Comparison of ENCODE assay signal across 11 cellular contexts in genomic region chr2:96156011-96156820, GRCh38. TPM values are rescaled to one million over a fixed set of nuclear protein-coding genes. Genes with fewer than 3 reads are reported as not detected.
DNase-seq lines count a peak whose midpoint lies in the region; ATAC-seq and TF ChIP-seq lines count a peak whose summit lies in the region.
"Had no signal": no experiment of that assay in that cellular context is flagged by ENCODE, and none has a peak within 500 bp of the region (broad histone marks: within the 10 kb centered on the region; RNA-seq: fewer than 3 reads in every experiment).

No MANE protein-coding gene starts in this region.

- peaks cover 68% of the 10 kb centered on the region for H3K4me1 Mint-ChIP-seq in activated B cell treated with CpG ODN at 0.5 μM for 24 hours
- peaks cover 96% of the 10 kb centered on the region for H3K4me1 Mint-ChIP-seq in stimulated activated naive CD8-positive, alpha-beta T cell treated with anti-CD3 and anti-CD28 coated beads, Interleukin-15, amount 100 ng/mL, for 72 hours

- no peaks in the 10 kb centered on the region for H3K9me3 Mint-ChIP-seq in activated B cell treated with CpG ODN at 0.5 μM for 24 hours
- peaks cover 7 to 9% of the 10 kb centered on the region in 2 donors for H3K9me3 Mint-ChIP-seq in stimulated activated naive CD8-positive, alpha-beta T cell treated with anti-CD3 and anti-CD28 coated beads, Interleukin-15, amount 100 ng/mL, for 72 hours

- intact Hi-C loops in activated B cell treated with CpG ODN at 0.5 μM for 24 hours (cut with micrococcal nuclease) (no loop called here), colonic mucosa (cut with DNase I) (no loop called here)

- H3K9ac ChIP-seq in colonic mucosa (ENCODE audit: low read depth in 2 of 2, low read length in 2 of 2), result no peak overlapping the region

- no peaks in the 10 kb centered on the region for H3K27me3 ChIP-seq in colonic mucosa

- H3K4me1 ChIP-seq in colonic mucosa, result no peaks in the 10 kb centered on the region

- CTCF ChIA-PET in activated B cell treated with CpG ODN at 0.5 μM for 24 hours (lab: Charles Lee), result interaction anchor here (0.7 to 3.9 kb wide), 6 partner anchors 10 to 44 kb away, joined by 3 to 21 read pairs (median 8); partner anchors contain the start of genes ASTL and DUSP2

- DNase-seq in stimulated activated CD4-positive, alpha-beta T cell treated with anti-CD3 and anti-CD28 coated beads, Interleukin-1b, Interleukin-23, amount 100 ng/mL, for 48 hours, result peak; percentile 74
- no peak for DNase-seq in stimulated activated CD4-positive, alpha-beta T cell treated with anti-CD3 and anti-CD28 coated beads, Interleukin-2, amount 100 ng/mL, for 48 hours
- DNase-seq in activated B cell treated with CpG ODN at 0.5 μM for 24 hours, result no peak
- DNase-seq in ecto neural progenitor cell (ENCODE audit: low spot score), result peak; percentile 31
- peak; percentile 72 to 86 for DNase-seq in stimulated activated naive CD8-positive, alpha-beta T cell treated with anti-CD3 and anti-CD28 coated beads, Interleukin-15, amount 100 ng/mL, for 72 hours
- no peak for DNase-seq in hypothalamus (lab: John Stamatoyannopoulos, UW)
- DNase-seq in colonic mucosa, result no peak
- DNase-seq in NCI-H2196 treated with DMSO at 0.1 percent for 48 hours (lab: John Stamatoyannopoulos, UW; ENCODE audit: unreplicated experiment), result no peak
- DNase-seq: PC-3 had no signal

- no peak overlapping the region for H3K4me3 ChIP-seq in colonic mucosa

- H3K36me3 ChIP-seq in colonic mucosa, result no peaks in the 10 kb centered on the region

- ATAC-seq in activated B cell treated with CpG ODN at 0.5 μM for 24 hours (ENCODE audit: low read depth), result no peak
- peak; percentile 72 for ATAC-seq in stimulated activated naive CD8-positive, alpha-beta T cell treated with anti-CD3 and anti-CD28 coated beads, Interleukin-15, amount 100 ng/mL, for 72 hours
- ATAC-seq: PC-3 had no signal

- peak overlapping the region; percentile 69 for H3K4me3 Mint-ChIP-seq in activated B cell treated with CpG ODN at 0.5 μM for 24 hours
- peak overlapping the region; percentile 68 to 76 for H3K4me3 Mint-ChIP-seq in stimulated activated naive CD8-positive, alpha-beta T cell treated with anti-CD3 and anti-CD28 coated beads, Interleukin-15, amount 100 ng/mL, for 72 hours

- TF ChIP-seq CTCF in activated B cell treated with CpG ODN at 0.5 μM for 24 hours (IDR thresholded peaks at IDR 0.05) (no peak), colonic mucosa (IDR thresholded peaks at IDR 0.05) (no peak)

- no peak overlapping the region for H3K27ac ChIP-seq in colonic mucosa

- peak overlapping the region; percentile 85 for H3K27ac Mint-ChIP-seq in activated B cell treated with CpG ODN at 0.5 μM for 24 hours
- H3K27ac Mint-ChIP-seq in stimulated activated naive CD8-positive, alpha-beta T cell treated with anti-CD3 and anti-CD28 coated beads, Interleukin-15, amount 100 ng/mL, for 72 hours, result peak overlapping the region; percentile 87 to 98

- no peaks in the 10 kb centered on the region for H3K27me3 Mint-ChIP-seq in activated B cell treated with CpG ODN at 0.5 μM for 24 hours
- no peaks in the 10 kb centered on the region for H3K27me3 Mint-ChIP-seq in stimulated activated naive CD8-positive, alpha-beta T cell treated with anti-CD3 and anti-CD28 coated beads, Interleukin-15, amount 100 ng/mL, for 72 hours

- no peaks in the 10 kb centered on the region for H3K9me3 ChIP-seq in colonic mucosa

- no peaks in the 10 kb centered on the region for H3K36me3 Mint-ChIP-seq in activated B cell treated with CpG ODN at 0.5 μM for 24 hours (ENCODE audit: low read depth)

- POLR2A ChIA-PET in activated B cell treated with CpG ODN at 0.5 μM for 24 hours (lab: Charles Lee), result interaction anchor here (0.6 to 6.6 kb wide), 5 partner anchors 11 to 52 kb away, joined by 7 to 210 read pairs (median 17); partner anchors contain the start of genes ASTL, DUSP2 and STARD7

RNA-seq across cellular contexts. Expression of gene DUSP2, which starts 11.0 kb away (rescaled TPM):
- total RNA-seq in activated B cell treated with CpG ODN at 0.5 μM for 24 hours, result 118 and 122 TPM in 2 replicates
- 1 to 10 TPM; 1.6 to 5.1 TPM for total RNA-seq in colonic mucosa

RNA-seq across cellular contexts. Expression of gene ASTL, which starts 17.9 kb away (rescaled TPM):
- 1.0 and 1.6 TPM in 2 replicates for total RNA-seq in activated B cell treated with CpG ODN at 0.5 μM for 24 hours
- total RNA-seq in colonic mucosa, result under 1 TPM in 1 of 2 donors, not detected in 1; 0.82 TPM
- total RNA-seq: lung microvascular endothelial cell, PC-3, pulmonary artery endothelial cell had no signal

RNA-seq across cellular contexts. Expression of gene ADRA2B, which starts 39.8 kb away (rescaled TPM):
- 0.11 and 0.37 TPM in 2 replicates for total RNA-seq in activated B cell treated with CpG ODN at 0.5 μM for 24 hours
- under 1 TPM; 0.54 to 0.90 TPM for total RNA-seq in colonic mucosa
- total RNA-seq: lung microvascular endothelial cell, PC-3, pulmonary artery endothelial cell had no signal

RNA-seq across cellular contexts. Expression of gene STARD7, which starts 52.4 kb away (rescaled TPM):
- total RNA-seq in activated B cell treated with CpG ODN at 0.5 μM for 24 hours (148 and 158 TPM in 2 replicates), colonic mucosa (100 to 1,000 TPM; 102 to 179 TPM)

Comparison
In these comparisons a context has a peak if more than half of its experiments do, and no peak if none do; other contexts are left out.
1. DNase-seq: peak in stimulated activated CD4-positive, alpha-beta T cell treated with anti-CD3 and anti-CD28 coated beads, Interleukin-1b, Interleukin-23, amount 100 ng/mL, for 48 hours (single experiment), ecto neural progenitor cell (single experiment) and stimulated activated naive CD8-positive, alpha-beta T cell treated with anti-CD3 and anti-CD28 coated beads, Interleukin-15, amount 100 ng/mL, for 72 hours (2 of 2); none in stimulated activated CD4-positive, alpha-beta T cell treated with anti-CD3 and anti-CD28 coated beads, Interleukin-2, amount 100 ng/mL, for 48 hours (0 of 2), activated B cell treated with CpG ODN at 0.5 μM for 24 hours (single experiment), hypothalamus (0 of 51), colonic mucosa (single experiment) and NCI-H2196 treated with DMSO at 0.1 percent for 48 hours (single experiment).
2. RNA of gene DUSP2, which starts 11.0 kb away (total RNA-seq): 118 to 122 TPM in activated B cell treated with CpG ODN at 0.5 μM for 24 hours; 1.6 to 5.1 TPM in colonic mucosa; every median in the first group is over 10 times any median in the second.